Comparison of ENCODE assay signal across 21 cellular contexts in genomic region chr1:101006553-101006952, GRCh38. TPM values are rescaled to one million over a fixed set of nuclear protein-coding genes. Genes with fewer than 3 reads are reported as not detected.
DNase-seq lines count a peak whose midpoint lies in the region; ATAC-seq and TF ChIP-seq lines count a peak whose summit lies in the region.
"Had no signal": no experiment of that assay in that cellular context is flagged by ENCODE, and none has a peak within 500 bp of the region (broad histone marks: within the 10 kb centered on the region; RNA-seq: fewer than 3 reads in every experiment).

No MANE protein-coding gene starts in this region.

- no peak overlapping the region for H3K56ac ChIP-seq in IMR-90 (ENCODE audit: extremely low read depth, insufficient read depth, low read length)

- H2BK15ac ChIP-seq in IMR-90 (ENCODE audit: low read depth, low read length), result no peak overlapping the region

- no peak overlapping the region for H2AFZ ChIP-seq in IMR-90 (replicated peaks; ENCODE audit: low read length, poor library complexity)

- H3K36me3 Mint-ChIP-seq in activated CD8-positive, alpha-beta memory T cell treated with anti-CD3 and anti-CD28 coated beads, Interleukin-2, amount 10 ng/mL, durations not matched to agents 7 days and 5 days, result peaks cover 55% of the 10 kb centered on the region

- H3K36me3 ChIP-seq in IMR-90 (ENCODE audit: control insufficient read depth, insufficient read depth, low read length) (no peaks in the 10 kb centered on the region), adipocyte (ENCODE audit: control insufficient read depth, insufficient read depth, low read length, severe bottlenecking) (peaks cover 5% of the 10 kb centered on the region), neutrophil (no peaks in the 10 kb centered on the region)
- H3K36me3 ChIP-seq: breast epithelium, prostate gland, uterus had no signal

- H4K8ac ChIP-seq in IMR-90 (ENCODE audit: low read depth in 2 of 2, low read length in 2 of 2), result no peak overlapping the region; a peak in 1 of 4 replicates

- H3K4ac ChIP-seq in IMR-90 (ENCODE audit: low read depth, low read length), result no peak overlapping the region

- TF ChIP-seq POLR2A in IMR-90 (IDR thresholded peaks at IDR 0.05; ENCODE audit: low read depth, low read length), result no peak

- peak overlapping the region; percentile 61; the same call in 1 of the 2 replicates for H3K4me2 ChIP-seq in IMR-90 (ENCODE audit: low read depth, low read length)

- no peak overlapping the region for H2BK20ac ChIP-seq in IMR-90 (ENCODE audit: low read depth, low read length)

- TF ChIP-seq RAD21 in IMR-90 (IDR thresholded peaks at IDR 0.05; ENCODE audit: low read length), result no peak

- no peak overlapping the region for H4K91ac ChIP-seq in IMR-90 (ENCODE audit: insufficient read depth, low read depth, low read length)

- no peak overlapping the region for H3K14ac ChIP-seq in IMR-90 (replicated peaks; ENCODE audit: low read depth, low read length)

- H3K4me1 ChIP-seq in IMR-90 (ENCODE audit: control insufficient read depth, insufficient read depth, low read length), result peaks cover 10% of the 10 kb centered on the region; the same call in 1 of the 2 replicates
- peaks cover 30% of the 10 kb centered on the region for H3K4me1 ChIP-seq in adipocyte (ENCODE audit: control insufficient read depth, insufficient read depth, low read length)
- peaks cover 58 to 60% of the 10 kb centered on the region in 2 experiments for H3K4me1 ChIP-seq in neutrophil (ENCODE audit: control insufficient read depth in 1 of 2, insufficient read depth in 1 of 2, low read depth in 1 of 2, low read length in 1 of 2)
- H3K4me1 ChIP-seq: prostate gland, uterus had no signal

- H2BK5ac ChIP-seq in IMR-90 (ENCODE audit: low read depth, low read length, poor library complexity, severe bottlenecking), result no peak overlapping the region

- no peaks in the 10 kb centered on the region for H4K20me1 ChIP-seq in IMR-90 (ENCODE audit: insufficient read depth, low read length)

- intact Hi-C loops in IMR-90 (cut with micrococcal nuclease), result loop anchor here (5.0 kb wide), 1 partner anchor 231 kb away; the partner anchor contains the start of gene S1PR1

- H3K9ac ChIP-seq in IMR-90 (ENCODE audit: low read depth, low read length) (no peak overlapping the region), adipocyte (ENCODE audit: low read length) (no peak overlapping the region)

- H3K23ac ChIP-seq in IMR-90 (ENCODE audit: low read depth, low read length), result no peak overlapping the region

- H3K9me3 ChIP-seq in IMR-90 (ENCODE audit: control insufficient read depth, insufficient read depth, low read length), result no peaks in the 10 kb centered on the region
- H3K9me3 ChIP-seq in adipocyte (ENCODE audit: control insufficient read depth, low read length), result no peaks in the 10 kb centered on the region
- no peaks in the 10 kb centered on the region for H3K9me3 ChIP-seq in neutrophil
- H3K9me3 ChIP-seq: breast epithelium, gastroesophageal sphincter, HAP-1, prostate gland, uterus had no signal

- H3K4me3 Mint-ChIP-seq in activated CD8-positive, alpha-beta memory T cell treated with anti-CD3 and anti-CD28 coated beads, Interleukin-2, amount 10 ng/mL, durations not matched to agents 7 days and 5 days, result no peak overlapping the region
- H3K4me3 Mint-ChIP-seq: neural crest cell had no signal

- WGBS in IMR-90 (ENCODE audit: extremely low coverage in 2 of 2, insufficient read length in 1 of 2), 2 experiments, result no CpG with 5 or more reads among the region's 2 CpGs

- DNase-seq in activated CD8-positive, alpha-beta memory T cell treated with anti-CD3 and anti-CD28 coated beads, Interleukin-2, amount 10 ng/mL, durations not matched to agents 7 days and 5 days, result no peak
- DNase-seq in activated CD8-positive, alpha-beta memory T cell treated with anti-CD3 and anti-CD28 coated beads, Interleukin-2, amount 50 U/mL, for 48 hours, result no peak
- DNase-seq in IMR-90 (peak; percentile 64), adipocyte (ENCODE audit: low read depth) (peak; percentile 73), DMS153 treated with DMSO at 0.1 percent for 48 hours (lab: John Stamatoyannopoulos, UW; ENCODE audit: unreplicated experiment) (no peak), NCI-H2227 treated with DMSO at 0.1 percent for 48 hours (lab: John Stamatoyannopoulos, UW) (no peak), NCI-H1092 (lab: John Stamatoyannopoulos, UW) (no peak)
- DNase-seq: C1 segment of cervical spinal cord; DMS53; NCI-H187; NCI-H345; stimulated activated CD4-positive, alpha-beta T cell treated with anti-CD3 and anti-CD28 coated beads, Interleukin-4, amount 100 ng/mL, for 1 hour; substantia nigra; uterus had no signal

- BruUV-seq in IMR-90 (replicated peaks; lab: Mats Ljungman, UMichigan), result no TSS peak

- H3K27me3 ChIP-seq in IMR-90 (ENCODE audit: control insufficient read depth, insufficient read depth, low read length) (no peaks in the 10 kb centered on the region), adipocyte (replicated peaks; ENCODE audit: control insufficient read depth, insufficient read depth, low read length) (no peaks in the 10 kb centered on the region), neutrophil (no peaks in the 10 kb centered on the region)
- H3K27me3 ChIP-seq: breast epithelium, gastroesophageal sphincter, uterus had no signal

- no peaks in the 10 kb centered on the region for H3K27me3 Mint-ChIP-seq in activated CD8-positive, alpha-beta memory T cell treated with anti-CD3 and anti-CD28 coated beads, Interleukin-2, amount 10 ng/mL, durations not matched to agents 7 days and 5 days

- H2BK120ac ChIP-seq in IMR-90 (ENCODE audit: low read depth, low read length), result no peak overlapping the region

- no peak overlapping the region for H2AK5ac ChIP-seq in IMR-90 (ENCODE audit: low read depth, low read length)

- H3K27ac Mint-ChIP-seq in activated CD8-positive, alpha-beta memory T cell treated with anti-CD3 and anti-CD28 coated beads, Interleukin-2, amount 10 ng/mL, durations not matched to agents 7 days and 5 days, result no peak overlapping the region

- peaks cover 1% of the 10 kb centered on the region for H3K9me3 Mint-ChIP-seq in activated CD8-positive, alpha-beta memory T cell treated with anti-CD3 and anti-CD28 coated beads, Interleukin-2, amount 10 ng/mL, durations not matched to agents 7 days and 5 days (ENCODE audit: low read depth)
- H3K9me3 Mint-ChIP-seq: neural crest cell had no signal

- H4K5ac ChIP-seq in IMR-90 (ENCODE audit: low read depth, low read length), result no peak overlapping the region

- 0 out of 2 replicates have a peak overlapping the region, but pooled peaks have one; percentile 32 for H3K18ac ChIP-seq in IMR-90 (ENCODE audit: low read depth, low read length)

- H3K9me1 ChIP-seq in IMR-90 (ENCODE audit: insufficient read depth, low read length), result peaks cover 7% of the 10 kb centered on the region; the same call in 1 of the 2 replicates

- peaks cover 29% of the 10 kb centered on the region for H3K4me1 Mint-ChIP-seq in activated CD8-positive, alpha-beta memory T cell treated with anti-CD3 and anti-CD28 coated beads, Interleukin-2, amount 10 ng/mL, durations not matched to agents 7 days and 5 days

- CTCF ChIA-PET in activated CD8-positive, alpha-beta memory T cell treated with anti-CD3 and anti-CD28 coated beads, Interleukin-2, amount 10 ng/mL, durations not matched to agents 7 days and 5 days (lab: Charles Lee), result no interaction called here
- CTCF ChIA-PET in IMR-90 (lab: Yijun Ruan, JAX), result no interaction called here

- H3K27ac ChIP-seq in IMR-90 (ENCODE audit: insufficient read depth, low read length) (peak overlapping the region; percentile 27; the same call in 1 of the 2 replicates), neutrophil (peak overlapping the region; percentile 66)
- H3K27ac ChIP-seq: breast epithelium, gastroesophageal sphincter, prostate gland, uterus had no signal

- POLR2A ChIA-PET in IMR-90 (lab: Charles Lee; ENCODE audit: unreplicated experiment), result no interaction called here

- peak; percentile 51 for ATAC-seq in activated CD8-positive, alpha-beta memory T cell treated with anti-CD3 and anti-CD28 coated beads, Interleukin-2, amount 10 ng/mL, durations not matched to agents 7 days and 5 days
- ATAC-seq in IMR-90 (ENCODE audit: low read depth), result no peak
- ATAC-seq: gastroesophageal sphincter, Panc1 had no signal

- H3K79me1 ChIP-seq in IMR-90 (ENCODE audit: low read depth in 1 of 2, low read length in 2 of 2), result 0 out of 4 replicates have a peak, but pooled peaks cover 0 to 8% of the 10 kb centered on the region in 2 experiments

- H2AK9ac ChIP-seq in IMR-90 (replicated peaks; ENCODE audit: low read depth, low read length, poor library complexity), result no peak overlapping the region

- in situ Hi-C loops in IMR-90 (cut with MboI; ENCODE audit: low sequenced_read_pairs), result no loop called here

- dilution Hi-C loops in IMR-90 (cut with HindIII; ENCODE audit: low sequenced_read_pairs, unreplicated experiment), result no loop called here

- no peak overlapping the region for H3K4me3 ChIP-seq in IMR-90 (ENCODE audit: insufficient read depth, low read depth, low read length)
- no peak overlapping the region for H3K4me3 ChIP-seq in adipocyte (ENCODE audit: low read length)
- peak overlapping the region in 1 of 2 experiments; percentile 5 for H3K4me3 ChIP-seq in neutrophil (ENCODE audit: low read depth in 1 of 2, low read length in 1 of 2)
- H3K4me3 ChIP-seq: breast epithelium, gastroesophageal sphincter, HAP-1, prostate gland, uterus had no signal

- TF ChIP-seq CTCF in IMR-90 (conservative IDR thresholded peaks at IDR 0.05; ENCODE audit: low read depth, low read length), result no peak
- no peak for TF ChIP-seq CTCF in neutrophil (IDR thresholded peaks at IDR 0.05)

TF ChIP-seq in IMR-90, 13 proteins besides CTCF, POLR2A, EP300 and RAD21:
- peak; percentile 84 for TF ChIP-seq CEBPB (IDR thresholded peaks at IDR 0.05; ENCODE audit: low read depth, low read length)
- no peak for TF ChIP-seq FOS (IDR thresholded peaks at IDR 0.05; ENCODE audit: low read depth, low read length)
TF ChIP-seq in IMR-90: peak in this region for 1.

RNA-seq across cellular contexts. Expression of gene DPH5, which starts 19.0 kb away (rescaled TPM):
- total RNA-seq in activated CD8-positive, alpha-beta memory T cell treated with anti-CD3 and anti-CD28 coated beads, Interleukin-2, amount 10 ng/mL, durations not matched to agents 7 days and 5 days, result 10 to 100 TPM; 28.2 to 36.4 TPM
- total RNA-seq in IMR-90 (2012; rRNA removed), result 32.3 and 45.5 TPM in 2 replicates
- polyA plus RNA-seq in IMR-90 (2012; rRNA removed), result 34.9 and 42.0 TPM in 2 replicates
- 9.5 and 24.6 TPM in 2 replicates for polyA plus RNA-seq in IMR-90 (2012; cell fraction: cytosol; rRNA removed)
- 3.5 and 26.4 TPM in 2 replicates for polyA plus RNA-seq in IMR-90 (2012; cell fraction: nucleus; rRNA removed; ENCODE audit: low replicate concordance)

Comparison
In these comparisons a context has a peak if more than half of its experiments do, and no peak if none do; other contexts are left out.
1. DNase-seq: peak in IMR-90 (single experiment) and adipocyte (single experiment); none in activated CD8-positive, alpha-beta memory T cell treated with anti-CD3 and anti-CD28 coated beads, Interleukin-2, amount 10 ng/mL, durations not matched to agents 7 days and 5 days (single experiment), activated CD8-positive, alpha-beta memory T cell treated with anti-CD3 and anti-CD28 coated beads, Interleukin-2, amount 50 U/mL, for 48 hours (single experiment), DMS153 treated with DMSO at 0.1 percent for 48 hours (single experiment), NCI-H2227 treated with DMSO at 0.1 percent for 48 hours (single experiment) and NCI-H1092 (single experiment).